Comparison of ENCODE assay signal across 1 cellular context in genomic region chr6:159727717-159728440, GRCh38.
A peak's percentile ranks its signal among the peaks of the same experiment; 100 is the strongest.
TF ChIP-seq lines count a peak whose summit lies in the region.

No MANE protein-coding gene starts in this region.

TF ChIP-seq in K562, 482 proteins besides CTCF, POLR2A, EP300 and RAD21 (continued from another document and continues in another):
- TF ChIP-seq ARID4B (CRISPR knock-in tag; IDR thresholded peaks at IDR 0.05): no peak
- TF ChIP-seq PCBP1 (IDR thresholded peaks at IDR 0.05; ENCODE audit: low read depth, low read length, poor library complexity, severe bottlenecking): no peak
- no peak for TF ChIP-seq DNMT1 (IDR thresholded peaks at IDR 0.05)
- no peak for TF ChIP-seq STAT5B (CRISPR knock-in tag; IDR thresholded peaks at IDR 0.05)
- TF ChIP-seq ETS1 (conservative IDR thresholded peaks at IDR 0.05; ENCODE audit: control insufficient read depth, low read depth, low read length): peak; percentile 40; the same call in 1 of the 2 replicates
- TF ChIP-seq GATA2 (CRISPR knock-in tag; IDR thresholded peaks at IDR 0.05): no peak
- no peak for TF ChIP-seq MTA2 (IDR thresholded peaks at IDR 0.05; ENCODE audit: low read depth)
- no peak for TF ChIP-seq USF1 (CRISPR knock-in tag; IDR thresholded peaks at IDR 0.05)
- no peak for TF ChIP-seq ZBTB26 (CRISPR knock-in tag; IDR thresholded peaks at IDR 0.05)
- no peak for TF ChIP-seq KAT7 (CRISPR knock-in tag; IDR thresholded peaks at IDR 0.05; ENCODE audit: borderline replicate concordance)
- peak; percentile 95 for TF ChIP-seq THAP12 (CRISPR knock-in tag; IDR thresholded peaks at IDR 0.05)
- TF ChIP-seq FOS (IDR thresholded peaks at IDR 0.05; ENCODE audit: extremely low read depth, insufficient read length): no peak
- no peak for TF ChIP-seq PTBP1 (IDR thresholded peaks at IDR 0.05; ENCODE audit: low read depth, low read length)
- 0 out of 2 replicates have a peak, but pooled peaks have one; percentile 90 for TF ChIP-seq RB1 (IDR thresholded peaks at IDR 0.05; ENCODE audit: low read depth)
- no peak for TF ChIP-seq POLR3A (IDR thresholded peaks at IDR 0.05; ENCODE audit: borderline replicate concordance, extremely low read depth, insufficient read depth, insufficient read length)
- no peak for TF ChIP-seq CAMTA2 (CRISPR knock-in tag; conservative IDR thresholded peaks at IDR 0.05)
- no peak for TF ChIP-seq EZH2 (IDR thresholded peaks at IDR 0.05; ENCODE audit: borderline replicate concordance, low read depth, low read length)
- TF ChIP-seq DPF2 (IDR thresholded peaks at IDR 0.05): no peak
- peak; percentile 67 for TF ChIP-seq CCNT2 (IDR thresholded peaks at IDR 0.05; ENCODE audit: borderline replicate concordance, extremely low read depth, insufficient read length, low read depth, low read length)
- TF ChIP-seq ZFP1 (CRISPR knock-in tag; IDR thresholded peaks at IDR 0.05): no peak
- TF ChIP-seq BRCA1 (IDR thresholded peaks at IDR 0.05): no peak
- no peak for TF ChIP-seq BRCA1 (CRISPR knock-in tag; IDR thresholded peaks at IDR 0.05)
- peak; percentile 63; the same call in 1 of the 2 replicates for TF ChIP-seq ZBTB43 (CRISPR knock-in tag; IDR thresholded peaks at IDR 0.05)
- no peak for TF ChIP-seq RCOR1 (IDR thresholded peaks at IDR 0.05; ENCODE audit: borderline replicate concordance in 1 of 2, low read depth in 2 of 2, low read length in 2 of 2)
- no peak for TF ChIP-seq HDAC2 (IDR thresholded peaks at IDR 0.05)
- TF ChIP-seq ZNF512 (tag; IDR thresholded peaks at IDR 0.05): no peak
- TF ChIP-seq ZNF507 (tag; conservative IDR thresholded peaks at IDR 0.05): no peak
- no peak; the same call in 1 of the 2 replicates for TF ChIP-seq ELK1 (CRISPR knock-in tag; IDR thresholded peaks at IDR 0.05)
- TF ChIP-seq ILK (tag; IDR thresholded peaks at IDR 0.05; ENCODE audit: borderline replicate concordance, low read depth): no peak
- TF ChIP-seq HDGF (IDR thresholded peaks at IDR 0.05): no peak
- no peak for TF ChIP-seq SIRT6 (IDR thresholded peaks at IDR 0.05; ENCODE audit: low read depth, low read length)
- TF ChIP-seq ZNF699 (CRISPR knock-in tag; IDR thresholded peaks at IDR 0.05; ENCODE audit: insufficient replicate concordance): no peak
- no peak for TF ChIP-seq MYBL2 (IDR thresholded peaks at IDR 0.05; ENCODE audit: low read depth)
- no peak for TF ChIP-seq MYBL2 (CRISPR knock-in tag; IDR thresholded peaks at IDR 0.05; ENCODE audit: borderline replicate concordance)
- peak; percentile 10; the same call in 1 of the 2 replicates for TF ChIP-seq POLR2G (IDR thresholded peaks at IDR 0.05; ENCODE audit: low read depth, low read length)
- no peak for TF ChIP-seq STAT6 (CRISPR knock-in tag; IDR thresholded peaks at IDR 0.05)
- peak; percentile 62; the same call in 1 of the 2 replicates for TF ChIP-seq ZBTB17 (CRISPR knock-in tag; IDR thresholded peaks at IDR 0.05)
- peak; percentile 60; the same call in 1 of the 2 replicates for TF ChIP-seq NR2C2 (CRISPR knock-in tag; IDR thresholded peaks at IDR 0.05)
- TF ChIP-seq NR2C2 (tag; IDR thresholded peaks at IDR 0.05): no peak
- no peak for TF ChIP-seq SRSF3 (IDR thresholded peaks at IDR 0.05; ENCODE audit: insufficient read depth, low read length)
- no peak for TF ChIP-seq NCOA2 (IDR thresholded peaks at IDR 0.05; ENCODE audit: partially characterized antibody in 2 of 2)
- TF ChIP-seq HIVEP1 (CRISPR knock-in tag; IDR thresholded peaks at IDR 0.05): no peak
- TF ChIP-seq ATF6 (CRISPR knock-in tag; IDR thresholded peaks at IDR 0.05): no peak
- no peak for TF ChIP-seq PHB (CRISPR knock-in tag; IDR thresholded peaks at IDR 0.05)
